Comparison of ENCODE assay signal across 1 cellular context in the genomic region with DNA sequence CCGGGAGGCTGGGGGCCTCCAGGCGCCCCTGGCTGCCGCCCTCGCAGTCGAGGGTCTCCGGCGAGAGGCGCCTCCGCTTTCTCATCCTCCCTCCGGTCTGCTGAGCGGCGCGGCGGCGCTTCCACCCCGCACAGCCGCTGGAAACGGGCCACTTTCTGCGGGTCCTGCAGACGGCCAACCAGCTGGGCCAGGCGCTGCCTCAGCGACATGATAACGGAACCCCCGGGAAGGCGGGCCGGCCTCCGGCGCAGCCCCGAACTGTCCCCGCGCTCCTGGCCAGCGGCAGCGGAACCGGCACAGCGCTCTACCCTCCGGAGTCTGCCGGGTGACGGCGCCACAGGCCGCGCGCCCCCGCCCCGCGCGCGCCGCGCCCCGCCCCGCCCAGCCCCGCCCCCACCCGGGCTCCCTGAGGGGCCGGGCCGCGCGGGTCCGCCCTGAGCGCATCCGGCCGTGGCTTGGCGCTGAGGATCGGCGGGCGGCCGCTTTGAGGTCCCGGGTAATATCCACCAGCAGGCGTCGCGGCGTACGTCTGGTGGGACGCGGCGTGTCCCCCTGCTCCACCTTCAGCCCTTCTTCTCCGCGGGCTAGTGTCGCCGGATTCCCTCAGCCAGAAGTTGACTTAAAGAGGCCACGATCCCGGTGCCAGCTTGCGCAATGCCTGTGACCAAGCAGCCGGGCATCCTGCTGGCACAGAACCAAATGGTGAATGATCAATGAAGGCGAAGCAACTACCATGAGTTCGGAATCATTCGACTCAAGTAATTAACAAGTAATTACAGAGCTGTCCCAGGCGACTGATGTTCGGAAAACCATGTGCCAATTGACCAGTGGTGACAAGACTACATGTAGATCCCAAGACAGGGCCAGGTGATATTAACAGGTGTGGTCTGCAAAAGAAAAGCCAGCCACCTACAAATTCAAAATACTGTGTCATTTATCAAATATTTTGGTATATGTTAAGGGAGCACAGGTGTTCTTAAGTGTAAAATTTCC.
A peak's percentile ranks its signal among the peaks of the same experiment; 100 is the strongest.
TF ChIP-seq lines count a peak whose summit lies in the region.

A gene with protein sequence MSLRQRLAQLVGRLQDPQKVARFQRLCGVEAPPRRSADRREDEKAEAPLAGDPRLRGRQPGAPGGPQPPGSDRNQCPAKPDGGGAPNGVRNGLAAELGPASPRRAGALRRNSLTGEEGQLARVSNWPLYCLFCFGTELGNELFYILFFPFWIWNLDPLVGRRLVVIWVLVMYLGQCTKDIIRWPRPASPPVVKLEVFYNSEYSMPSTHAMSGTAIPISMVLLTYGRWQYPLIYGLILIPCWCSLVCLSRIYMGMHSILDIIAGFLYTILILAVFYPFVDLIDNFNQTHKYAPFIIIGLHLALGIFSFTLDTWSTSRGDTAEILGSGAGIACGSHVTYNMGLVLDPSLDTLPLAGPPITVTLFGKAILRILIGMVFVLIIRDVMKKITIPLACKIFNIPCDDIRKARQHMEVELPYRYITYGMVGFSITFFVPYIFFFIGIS (minus strand): TSS at position 330 of the 993 bp plus-strand sequence. CDS start 121 bp downstream, at position 209.

TF ChIP-seq in A549, 52 proteins besides CTCF, POLR2A, EP300 and RAD21 (continued from another document):
- TF ChIP-seq, protein P1, sequence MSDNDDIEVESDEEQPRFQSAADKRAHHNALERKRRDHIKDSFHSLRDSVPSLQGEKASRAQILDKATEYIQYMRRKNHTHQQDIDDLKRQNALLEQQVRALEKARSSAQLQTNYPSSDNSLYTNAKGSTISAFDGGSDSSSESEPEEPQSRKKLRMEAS (IDR thresholded peaks at IDR 0.05): peak; percentile 62
- TF ChIP-seq MYC (IDR thresholded peaks at IDR 0.05; ENCODE audit: borderline replicate concordance, low read length): no peak; the same call in 1 of the 2 replicates
- no peak for TF ChIP-seq ZC3H11A (IDR thresholded peaks at IDR 0.05)
- TF ChIP-seq FOSB (CRISPR knock-in tag; IDR thresholded peaks at IDR 0.05): no peak
- TF ChIP-seq, protein P2, sequence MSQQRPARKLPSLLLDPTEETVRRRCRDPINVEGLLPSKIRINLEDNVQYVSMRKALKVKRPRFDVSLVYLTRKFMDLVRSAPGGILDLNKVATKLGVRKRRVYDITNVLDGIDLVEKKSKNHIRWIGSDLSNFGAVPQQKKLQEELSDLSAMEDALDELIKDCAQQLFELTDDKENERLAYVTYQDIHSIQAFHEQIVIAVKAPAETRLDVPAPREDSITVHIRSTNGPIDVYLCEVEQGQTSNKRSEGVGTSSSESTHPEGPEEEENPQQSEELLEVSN (IDR thresholded peaks at IDR 0.05; ENCODE audit: borderline replicate concordance, low read depth): peak; percentile 59; the same call in 1 of the 2 replicates
- TF ChIP-seq, protein P3, sequence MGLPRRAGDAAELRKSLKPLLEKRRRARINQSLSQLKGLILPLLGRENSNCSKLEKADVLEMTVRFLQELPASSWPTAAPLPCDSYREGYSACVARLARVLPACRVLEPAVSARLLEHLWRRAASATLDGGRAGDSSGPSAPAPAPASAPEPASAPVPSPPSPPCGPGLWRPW (IDR thresholded peaks at IDR 0.05): no peak
- no peak for TF ChIP-seq FOSL2 (IDR thresholded peaks at IDR 0.05)
- TF ChIP-seq FOSL2 (CRISPR knock-in tag; IDR thresholded peaks at IDR 0.05): peak; percentile 69
- no peak for TF ChIP-seq KDM5A (IDR thresholded peaks at IDR 0.05)
- no peak for TF ChIP-seq HOXA7 (CRISPR knock-in tag; IDR thresholded peaks at IDR 0.05)
- TF ChIP-seq RCOR1 (IDR thresholded peaks at IDR 0.05; ENCODE audit: low read depth, low read length): no peak
- no peak for TF ChIP-seq SREBF2 (IDR thresholded peaks at IDR 0.05)
- peak; percentile 41; the same call in 1 of the 2 replicates for TF ChIP-seq TFCP2L1 (CRISPR knock-in tag; IDR thresholded peaks at IDR 0.05)
- TF ChIP-seq FOXS1 (CRISPR knock-in tag; IDR thresholded peaks at IDR 0.05): no peak
- TF ChIP-seq NR3C1 (IDR thresholded peaks at IDR 0.05): no peak
- TF ChIP-seq ESRRA (IDR thresholded peaks at IDR 0.05; ENCODE audit: borderline replicate concordance, low read length): no peak
- no peak for TF ChIP-seq POLR2AphosphoS2 (conservative IDR thresholded peaks at IDR 0.05; ENCODE audit: low read length)
- no peak for TF ChIP-seq CBX2 (IDR thresholded peaks at IDR 0.05; ENCODE audit: borderline replicate concordance, low read depth)
- no peak for TF ChIP-seq RFX5 (IDR thresholded peaks at IDR 0.05)
- peak; percentile 27; the same call in 1 of the 2 replicates for TF ChIP-seq GATA3 (IDR thresholded peaks at IDR 0.05; ENCODE audit: borderline replicate concordance)
- no peak for TF ChIP-seq BHLHE40 (IDR thresholded peaks at IDR 0.05; ENCODE audit: low read depth, low read length)
- no peak for TF ChIP-seq HDAC2 (IDR thresholded peaks at IDR 0.05)
- TF ChIP-seq RNF2 (IDR thresholded peaks at IDR 0.05; ENCODE audit: borderline replicate concordance, low read depth): no peak
- TF ChIP-seq, protein P4, sequence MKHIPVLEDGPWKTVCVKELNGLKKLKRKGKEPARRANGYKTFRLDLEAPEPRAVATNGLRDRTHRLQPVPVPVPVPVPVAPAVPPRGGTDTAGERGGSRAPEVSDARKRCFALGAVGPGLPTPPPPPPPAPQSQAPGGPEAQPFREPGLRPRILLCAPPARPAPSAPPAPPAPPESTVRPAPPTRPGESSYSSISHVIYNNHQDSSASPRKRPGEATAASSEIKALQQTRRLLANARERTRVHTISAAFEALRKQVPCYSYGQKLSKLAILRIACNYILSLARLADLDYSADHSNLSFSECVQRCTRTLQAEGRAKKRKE (CRISPR knock-in tag; IDR thresholded peaks at IDR 0.05; ENCODE audit: low read depth): no peak
- no peak for TF ChIP-seq CHD2 (IDR thresholded peaks at IDR 0.05; ENCODE audit: low read length, partially characterized antibody)
- TF ChIP-seq HEYL (CRISPR knock-in tag; IDR thresholded peaks at IDR 0.05): no peak
- TF ChIP-seq SMC3 (IDR thresholded peaks at IDR 0.05): peak; percentile 50
- TF ChIP-seq, protein P5, sequence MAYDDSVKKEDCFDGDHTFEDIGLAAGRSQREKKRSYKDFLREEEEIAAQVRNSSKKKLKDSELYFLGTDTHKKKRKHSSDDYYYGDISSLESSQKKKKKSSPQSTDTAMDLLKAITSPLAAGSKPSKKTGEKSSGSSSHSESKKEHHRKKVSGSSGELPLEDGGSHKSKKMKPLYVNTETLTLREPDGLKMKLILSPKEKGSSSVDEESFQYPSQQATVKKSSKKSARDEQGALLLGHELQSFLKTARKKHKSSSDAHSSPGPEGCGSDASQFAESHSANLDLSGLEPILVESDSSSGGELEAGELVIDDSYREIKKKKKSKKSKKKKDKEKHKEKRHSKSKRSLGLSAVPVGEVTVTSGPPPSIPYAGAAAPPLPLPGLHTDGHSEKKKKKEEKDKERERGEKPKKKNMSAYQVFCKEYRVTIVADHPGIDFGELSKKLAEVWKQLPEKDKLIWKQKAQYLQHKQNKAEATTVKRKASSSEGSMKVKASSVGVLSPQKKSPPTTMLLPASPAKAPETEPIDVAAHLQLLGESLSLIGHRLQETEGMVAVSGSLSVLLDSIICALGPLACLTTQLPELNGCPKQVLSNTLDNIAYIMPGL (CRISPR knock-in tag; IDR thresholded peaks at IDR 0.05; ENCODE audit: borderline replicate concordance): peak; percentile 42; the same call in 1 of the 2 replicates
- TF ChIP-seq, protein P6, sequence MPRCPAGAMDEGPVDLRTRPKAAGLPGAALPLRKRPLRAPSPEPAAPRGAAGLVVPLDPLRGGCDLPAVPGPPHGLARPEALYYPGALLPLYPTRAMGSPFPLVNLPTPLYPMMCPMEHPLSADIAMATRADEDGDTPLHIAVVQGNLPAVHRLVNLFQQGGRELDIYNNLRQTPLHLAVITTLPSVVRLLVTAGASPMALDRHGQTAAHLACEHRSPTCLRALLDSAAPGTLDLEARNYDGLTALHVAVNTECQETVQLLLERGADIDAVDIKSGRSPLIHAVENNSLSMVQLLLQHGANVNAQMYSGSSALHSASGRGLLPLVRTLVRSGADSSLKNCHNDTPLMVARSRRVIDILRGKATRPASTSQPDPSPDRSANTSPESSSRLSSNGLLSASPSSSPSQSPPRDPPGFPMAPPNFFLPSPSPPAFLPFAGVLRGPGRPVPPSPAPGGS (IDR thresholded peaks at IDR 0.05): peak; percentile 81
- TF ChIP-seq MAFK (IDR thresholded peaks at IDR 0.05; ENCODE audit: partially characterized antibody): no peak
- no peak for TF ChIP-seq EHMT2 (IDR thresholded peaks at IDR 0.05; ENCODE audit: low read depth)
- TF ChIP-seq JUNB (IDR thresholded peaks at IDR 0.05): peak; percentile 46; the same call in 1 of the 2 replicates
- TF ChIP-seq ZSCAN20 (CRISPR knock-in tag; IDR thresholded peaks at IDR 0.05): no peak
- no peak for TF ChIP-seq MAZ (IDR thresholded peaks at IDR 0.05; ENCODE audit: borderline replicate concordance, low read depth, low read length)
- TF ChIP-seq NFE2L2 (conservative IDR thresholded peaks at IDR 0.05; ENCODE audit: low read length): no peak
- no peak for TF ChIP-seq HOXB5 (CRISPR knock-in tag; IDR thresholded peaks at IDR 0.05)
- peak in 1 of 2 experiments; percentile 80; a peak in 3 of 5 replicates for TF ChIP-seq JUN (IDR thresholded peaks at IDR 0.05)
- TF ChIP-seq TP53 (CRISPR knock-in tag; IDR thresholded peaks at IDR 0.05): no peak
- no peak for TF ChIP-seq ZFP36 (IDR thresholded peaks at IDR 0.05; ENCODE audit: borderline replicate concordance, partially characterized antibody)
- TF ChIP-seq PHF8 (IDR thresholded peaks at IDR 0.05; ENCODE audit: borderline replicate concordance, low read depth): peak; percentile 71
- peak; percentile 95 to 99 for TF ChIP-seq CEBPB (IDR thresholded peaks at IDR 0.05)
